In the genomic region with DNA sequence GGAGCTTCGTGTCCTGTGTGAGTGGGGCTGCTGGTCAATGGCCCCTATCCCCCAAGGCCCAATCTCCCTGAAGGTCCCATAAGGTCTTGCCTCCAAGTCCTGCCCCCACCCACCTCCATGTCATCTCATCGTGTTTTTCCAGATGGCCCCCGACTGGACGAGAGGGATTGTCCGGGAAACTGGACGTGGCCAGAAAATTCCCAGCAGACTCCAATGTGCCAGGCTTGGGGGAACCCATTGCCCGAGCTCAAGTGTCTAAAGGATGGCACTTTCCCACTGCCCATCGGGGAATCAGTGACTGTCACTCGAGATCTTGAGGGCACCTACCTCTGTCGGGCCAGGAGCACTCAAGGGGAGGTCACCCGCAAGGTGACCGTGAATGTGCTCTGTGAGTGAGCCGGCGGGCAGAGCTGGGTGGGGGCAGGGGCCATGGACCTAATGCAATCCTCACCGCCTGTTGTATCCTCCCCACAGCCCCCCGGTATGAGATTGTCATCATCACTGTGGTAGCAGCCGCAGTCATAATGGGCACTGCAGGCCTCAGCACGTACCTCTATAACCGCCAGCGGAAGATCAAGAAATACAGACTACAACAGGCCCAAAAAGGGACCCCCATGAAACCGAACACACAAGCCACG, we compare ENCODE assay signal across 18 cellular contexts. TPM values are rescaled to one million over a fixed set of nuclear protein-coding genes. Genes with fewer than 3 reads are reported as not detected.
A peak's percentile ranks its signal among the peaks of the same experiment; 100 is the strongest.
DNase-seq lines count a peak whose midpoint lies in the region; ATAC-seq and TF ChIP-seq lines count a peak whose summit lies in the region.
"Had no signal": no experiment of that assay in that cellular context is flagged by ENCODE, and none has a peak within 500 bp of the region (broad histone marks: within the 10 kb centered on the region; RNA-seq: fewer than 3 reads in every experiment).

No MANE protein-coding gene starts in this region.

- no peak overlapping the region for H3K27ac ChIP-seq in brain microvascular endothelial cell
- H3K27ac ChIP-seq: C4-2B, SJSA1 had no signal

- POLR2A ChIA-PET in activated CD4-positive, alpha-beta T cell treated with anti-CD3 and anti-CD28 coated beads, Interleukin-2, amount 10 ng/mL, durations not matched to agents 7 days and 5 days (lab: Charles Lee), result no interaction called here

- H3K27ac Mint-ChIP-seq in activated CD4-positive, alpha-beta T cell treated with anti-CD3 and anti-CD28 coated beads, Interleukin-2, amount 10 ng/mL, durations not matched to agents 24 days and 14 days, result peak overlapping the region; percentile 7
- H3K27ac Mint-ChIP-seq in activated CD4-positive, alpha-beta T cell treated with anti-CD3 and anti-CD28 coated beads, Interleukin-2, amount 10 ng/mL, durations not matched to agents 7 days and 5 days, result no peak overlapping the region
- peak overlapping the region; percentile 10 for H3K27ac Mint-ChIP-seq in activated T-helper 17 cell treated with anti-CD3 and anti-CD28 coated beads, Interleukin-2, amount 50 U/mL, for 72 hours
- peak overlapping the region; percentile 42 for H3K27ac Mint-ChIP-seq in stimulated activated effector memory CD8-positive, alpha-beta T cell treated with anti-CD3 and anti-CD28 coated beads, Interleukin-12 subunit alpha, Interleukin-12 subunit beta, amount 100 ng/mL, for 72 hours

- peaks cover 44% of the 10 kb centered on the region for H3K4me1 Mint-ChIP-seq in activated CD4-positive, alpha-beta T cell treated with anti-CD3 and anti-CD28 coated beads, Interleukin-2, amount 10 ng/mL, durations not matched to agents 24 days and 14 days
- H3K4me1 Mint-ChIP-seq in activated CD4-positive, alpha-beta T cell treated with anti-CD3 and anti-CD28 coated beads, Interleukin-2, amount 10 ng/mL, durations not matched to agents 7 days and 5 days, result peaks cover 50% of the 10 kb centered on the region
- H3K4me1 Mint-ChIP-seq in activated T-helper 17 cell treated with anti-CD3 and anti-CD28 coated beads, Interleukin-2, amount 50 U/mL, for 72 hours, result peaks cover 27% of the 10 kb centered on the region
- peaks cover 63% of the 10 kb centered on the region for H3K4me1 Mint-ChIP-seq in stimulated activated effector memory CD8-positive, alpha-beta T cell treated with anti-CD3 and anti-CD28 coated beads, Interleukin-12 subunit alpha, Interleukin-12 subunit beta, amount 100 ng/mL, for 72 hours

- peaks cover 13% of the 10 kb centered on the region for H3K36me3 ChIP-seq in brain microvascular endothelial cell (replicated peaks)

- intact Hi-C loops in activated CD4-positive, alpha-beta T cell treated with anti-CD3 and anti-CD28 coated beads, Interleukin-2, amount 10 ng/mL, durations not matched to agents 24 days and 14 days (cut with micrococcal nuclease), result no loop called here

- H3K9me3 Mint-ChIP-seq in activated CD4-positive, alpha-beta T cell treated with anti-CD3 and anti-CD28 coated beads, Interleukin-2, amount 10 ng/mL, durations not matched to agents 24 days and 14 days, result no peaks in the 10 kb centered on the region
- no peaks in the 10 kb centered on the region for H3K9me3 Mint-ChIP-seq in activated CD4-positive, alpha-beta T cell treated with anti-CD3 and anti-CD28 coated beads, Interleukin-2, amount 10 ng/mL, durations not matched to agents 7 days and 5 days
- H3K9me3 Mint-ChIP-seq in activated T-helper 17 cell treated with anti-CD3 and anti-CD28 coated beads, Interleukin-2, amount 50 U/mL, for 72 hours, result no peaks in the 10 kb centered on the region
- H3K9me3 Mint-ChIP-seq in stimulated activated effector memory CD8-positive, alpha-beta T cell treated with anti-CD3 and anti-CD28 coated beads, Interleukin-12 subunit alpha, Interleukin-12 subunit beta, amount 100 ng/mL, for 72 hours, result no peaks in the 10 kb centered on the region

- TF ChIP-seq CTCF in brain microvascular endothelial cell (IDR thresholded peaks at IDR 0.05; ENCODE audit: low read depth, low read length, missing control alignments), result no peak

- DNase-seq in activated CD4-positive, alpha-beta T cell treated with anti-CD3 and anti-CD28 coated beads, Interleukin-2, amount 10 ng/mL, durations not matched to agents 24 days and 14 days, result no peak
- DNase-seq in activated CD4-positive, alpha-beta T cell treated with anti-CD3 and anti-CD28 coated beads, Interleukin-2, amount 10 ng/mL, durations not matched to agents 7 days and 5 days, result no peak
- DNase-seq in stimulated activated effector memory CD8-positive, alpha-beta T cell treated with anti-CD3 and anti-CD28 coated beads, Interleukin-12 subunit alpha, Interleukin-12 subunit beta, amount 100 ng/mL, for 72 hours (ENCODE audit: low spot score in 2 of 2), result no peak
- DNase-seq in brain microvascular endothelial cell, result no peak
- DNase-seq: DMS153, EL, NCI-H1092, NCI-H1694, NCI-H2107, NCI-H226, NCI-H526 treated with DMSO at 0.1 percent for 48 hours had no signal

- H3K4me3 Mint-ChIP-seq in activated CD4-positive, alpha-beta T cell treated with anti-CD3 and anti-CD28 coated beads, Interleukin-2, amount 10 ng/mL, durations not matched to agents 24 days and 14 days, result peak overlapping the region; percentile 12
- no peak overlapping the region for H3K4me3 Mint-ChIP-seq in activated CD4-positive, alpha-beta T cell treated with anti-CD3 and anti-CD28 coated beads, Interleukin-2, amount 10 ng/mL, durations not matched to agents 7 days and 5 days
- H3K4me3 Mint-ChIP-seq in activated T-helper 17 cell treated with anti-CD3 and anti-CD28 coated beads, Interleukin-2, amount 50 U/mL, for 72 hours, result peak overlapping the region; percentile 16
- H3K4me3 Mint-ChIP-seq in stimulated activated effector memory CD8-positive, alpha-beta T cell treated with anti-CD3 and anti-CD28 coated beads, Interleukin-12 subunit alpha, Interleukin-12 subunit beta, amount 100 ng/mL, for 72 hours, result no peak overlapping the region

- CTCF ChIA-PET in activated CD4-positive, alpha-beta T cell treated with anti-CD3 and anti-CD28 coated beads, Interleukin-2, amount 10 ng/mL, durations not matched to agents 7 days and 5 days (lab: Charles Lee), result interaction anchor here (1.6 to 5.9 kb wide), 2 partner anchors 15 to 104 kb away, joined by 3 to 66 read pairs; a partner anchor contains a TSS

- no peak overlapping the region for H3K4me3 ChIP-seq in brain microvascular endothelial cell (ENCODE audit: low read depth, low read length)
- H3K4me3 ChIP-seq: SJSA1 had no signal

- ATAC-seq in activated T-helper 17 cell treated with anti-CD3 and anti-CD28 coated beads, Interleukin-2, amount 50 U/mL, for 72 hours (replicated peaks), result no peak
- ATAC-seq in stimulated activated effector memory CD8-positive, alpha-beta T cell treated with anti-CD3 and anti-CD28 coated beads, Interleukin-12 subunit alpha, Interleukin-12 subunit beta, amount 100 ng/mL, for 72 hours, result no peak
- ATAC-seq in HG02870 (IDR thresholded peaks at IDR 0.05; ENCODE audit: unreplicated experiment), result no peak
- ATAC-seq: HCT116 had no signal

- H3K27me3 ChIP-seq in brain microvascular endothelial cell (replicated peaks), result no peaks in the 10 kb centered on the region

- H3K36me3 Mint-ChIP-seq in activated CD4-positive, alpha-beta T cell treated with anti-CD3 and anti-CD28 coated beads, Interleukin-2, amount 10 ng/mL, durations not matched to agents 24 days and 14 days (ENCODE audit: low read depth), result peaks cover 50% of the 10 kb centered on the region
- peaks cover 27% of the 10 kb centered on the region for H3K36me3 Mint-ChIP-seq in activated CD4-positive, alpha-beta T cell treated with anti-CD3 and anti-CD28 coated beads, Interleukin-2, amount 10 ng/mL, durations not matched to agents 7 days and 5 days (ENCODE audit: low read depth)
- H3K36me3 Mint-ChIP-seq in activated T-helper 17 cell treated with anti-CD3 and anti-CD28 coated beads, Interleukin-2, amount 50 U/mL, for 72 hours (ENCODE audit: low read depth), result peaks cover 74% of the 10 kb centered on the region
- peaks cover 90% of the 10 kb centered on the region for H3K36me3 Mint-ChIP-seq in stimulated activated effector memory CD8-positive, alpha-beta T cell treated with anti-CD3 and anti-CD28 coated beads, Interleukin-12 subunit alpha, Interleukin-12 subunit beta, amount 100 ng/mL, for 72 hours

- in situ Hi-C loops in brain microvascular endothelial cell (cut with HindIII; ENCODE audit: low pct_ligation_motif_present, low sequenced_read_pairs), result no loop called here

- peaks cover 10% of the 10 kb centered on the region for H3K27me3 Mint-ChIP-seq in activated CD4-positive, alpha-beta T cell treated with anti-CD3 and anti-CD28 coated beads, Interleukin-2, amount 10 ng/mL, durations not matched to agents 24 days and 14 days
- H3K27me3 Mint-ChIP-seq in activated CD4-positive, alpha-beta T cell treated with anti-CD3 and anti-CD28 coated beads, Interleukin-2, amount 10 ng/mL, durations not matched to agents 7 days and 5 days, result peaks cover 21% of the 10 kb centered on the region
- H3K27me3 Mint-ChIP-seq in activated T-helper 17 cell treated with anti-CD3 and anti-CD28 coated beads, Interleukin-2, amount 50 U/mL, for 72 hours, result peaks cover 9% of the 10 kb centered on the region

RNA-seq across cellular contexts. Expression of a gene that starts 2.0 kb away (rescaled TPM):
- 0.71 and 0.79 TPM in 2 replicates for total RNA-seq in activated CD4-positive, alpha-beta T cell treated with anti-CD3 and anti-CD28 coated beads, Interleukin-2, amount 10 ng/mL, durations not matched to agents 24 days and 14 days
- 1 to 10 TPM; 1.4 to 1.8 TPM for total RNA-seq in activated CD4-positive, alpha-beta T cell treated with anti-CD3 and anti-CD28 coated beads, Interleukin-2, amount 10 ng/mL, durations not matched to agents 7 days and 5 days
- 1 to 10 TPM in 1 of 2 donors, under 1 TPM in 1; 0.78 to 2.2 TPM for total RNA-seq in activated T-helper 17 cell treated with anti-CD3 and anti-CD28 coated beads, Interleukin-2, amount 50 U/mL, for 72 hours
- total RNA-seq: HT1080, SJSA1 had no signal

RNA-seq across cellular contexts. Expression of a gene that starts 5.0 kb away (rescaled TPM):
- 3.0 and 3.8 TPM in 2 replicates for total RNA-seq in activated CD4-positive, alpha-beta T cell treated with anti-CD3 and anti-CD28 coated beads, Interleukin-2, amount 10 ng/mL, durations not matched to agents 24 days and 14 days
- total RNA-seq in activated CD4-positive, alpha-beta T cell treated with anti-CD3 and anti-CD28 coated beads, Interleukin-2, amount 10 ng/mL, durations not matched to agents 7 days and 5 days, result under 1 TPM; 0.12 to 0.17 TPM
- 1 to 10 TPM in 1 of 2 donors, under 1 TPM in 1; 0.71 to 8.6 TPM for total RNA-seq in activated T-helper 17 cell treated with anti-CD3 and anti-CD28 coated beads, Interleukin-2, amount 50 U/mL, for 72 hours

RNA-seq across cellular contexts. Expression of a gene that starts 13.8 kb away (rescaled TPM):
- total RNA-seq in activated CD4-positive, alpha-beta T cell treated with anti-CD3 and anti-CD28 coated beads, Interleukin-2, amount 10 ng/mL, durations not matched to agents 24 days and 14 days, result 81.5 and 82.1 TPM in 2 replicates
- total RNA-seq in activated CD4-positive, alpha-beta T cell treated with anti-CD3 and anti-CD28 coated beads, Interleukin-2, amount 10 ng/mL, durations not matched to agents 7 days and 5 days, result 1 to 10 TPM; 8.0 to 9.0 TPM
- 10 to 100 TPM; 47.8 to 88.5 TPM for total RNA-seq in activated T-helper 17 cell treated with anti-CD3 and anti-CD28 coated beads, Interleukin-2, amount 50 U/mL, for 72 hours
- total RNA-seq: A172 had no signal

RNA-seq across cellular contexts. Expression of a gene that starts 24.9 kb away (rescaled TPM):
- total RNA-seq in activated CD4-positive, alpha-beta T cell treated with anti-CD3 and anti-CD28 coated beads, Interleukin-2, amount 10 ng/mL, durations not matched to agents 24 days and 14 days, result 2.0 and 2.8 TPM in 2 replicates
- total RNA-seq in activated CD4-positive, alpha-beta T cell treated with anti-CD3 and anti-CD28 coated beads, Interleukin-2, amount 10 ng/mL, durations not matched to agents 7 days and 5 days, result 1 to 10 TPM; 1.6 to 3.4 TPM
- total RNA-seq in activated T-helper 17 cell treated with anti-CD3 and anti-CD28 coated beads, Interleukin-2, amount 50 U/mL, for 72 hours, result 1 to 10 TPM; 5.4 to 6.6 TPM

RNA-seq across cellular contexts. Expression of a gene that starts 31.1 kb away (rescaled TPM):
- 23.9 and 24.9 TPM in 2 replicates for total RNA-seq in activated CD4-positive, alpha-beta T cell treated with anti-CD3 and anti-CD28 coated beads, Interleukin-2, amount 10 ng/mL, durations not matched to agents 24 days and 14 days
- total RNA-seq in activated CD4-positive, alpha-beta T cell treated with anti-CD3 and anti-CD28 coated beads, Interleukin-2, amount 10 ng/mL, durations not matched to agents 7 days and 5 days, result 1 to 10 TPM; 5.5 to 9.0 TPM
- total RNA-seq in activated T-helper 17 cell treated with anti-CD3 and anti-CD28 coated beads, Interleukin-2, amount 50 U/mL, for 72 hours, result 10 to 100 TPM; 12.3 to 20.1 TPM

Comparison
In these comparisons a context has a peak if more than half of its experiments do, and no peak if none do; other contexts are left out.
1. H3K4me3 Mint-ChIP-seq: peak in activated CD4-positive, alpha-beta T cell treated with anti-CD3 and anti-CD28 coated beads, Interleukin-2, amount 10 ng/mL, durations not matched to agents 24 days and 14 days (single experiment) and activated T-helper 17 cell treated with anti-CD3 and anti-CD28 coated beads, Interleukin-2, amount 50 U/mL, for 72 hours (single experiment); none in activated CD4-positive, alpha-beta T cell treated with anti-CD3 and anti-CD28 coated beads, Interleukin-2, amount 10 ng/mL, durations not matched to agents 7 days and 5 days (single experiment) and stimulated activated effector memory CD8-positive, alpha-beta T cell treated with anti-CD3 and anti-CD28 coated beads, Interleukin-12 subunit alpha, Interleukin-12 subunit beta, amount 100 ng/mL, for 72 hours (single experiment).